Comparison of ENCODE assay signal across 12 cellular contexts in genomic region chr1:54371936-54372385, GRCh38. TPM values are rescaled to one million over a fixed set of nuclear protein-coding genes. Genes with fewer than 3 reads are reported as not detected.
DNase-seq lines count a peak whose midpoint lies in the region; ATAC-seq, FAIRE-seq and TF ChIP-seq lines count a peak whose summit lies in the region.
"Had no signal": no experiment of that assay in that cellular context is flagged by ENCODE, and none has a peak within 500 bp of the region (broad histone marks: within the 10 kb centered on the region; RNA-seq: fewer than 3 reads in every experiment).

No MANE protein-coding gene starts in this region.

- H3K9ac ChIP-seq in H1 (replicated peaks in 1 of 4; ENCODE audit: extremely low read depth in 1 of 4, low read depth in 3 of 4, low read length in 3 of 4) (no peak overlapping the region), mesendoderm (ENCODE audit: low read length) (no peak overlapping the region)

- no peak overlapping the region for H3K14ac ChIP-seq in H1 (ENCODE audit: insufficient read length)

- no peak overlapping the region for H2AFZ ChIP-seq in H1 (ENCODE audit: low read length)

- ATAC-seq in GM19397 (IDR thresholded peaks at IDR 0.05; ENCODE audit: unreplicated experiment) (peak; percentile 36), psoas muscle (no peak), left lung (no peak)

- H3K18ac ChIP-seq in H1 (ENCODE audit: extremely low read depth, low read length), result no peak overlapping the region
- no peak overlapping the region for H3K18ac ChIP-seq in mesendoderm (ENCODE audit: low read length)

- no peak for FAIRE-seq in H1 (lab: Jason Lieb, UNC)
- FAIRE-seq: islet of Langerhans had no signal

- H3K4ac ChIP-seq in H1 (replicated peaks; ENCODE audit: insufficient read length, low read depth, low read length) (no peak overlapping the region), mesendoderm (ENCODE audit: low read depth, low read length) (no peak overlapping the region)

- no peak for TF ChIP-seq EP300 in H1 (IDR thresholded peaks at IDR 0.05; ENCODE audit: borderline replicate concordance in 1 of 2, low read depth in 2 of 2, low read length in 2 of 2)

- no peak overlapping the region for H2AK5ac ChIP-seq in H1 (ENCODE audit: low read depth, low read length)
- no peak overlapping the region for H2AK5ac ChIP-seq in mesendoderm (ENCODE audit: low read length)

- POLR2A ChIA-PET in H1 (lab: Charles Lee; ENCODE audit: partially characterized antibody), result interaction anchor here (2.0 kb wide), 1 partner anchor 32 kb away, joined by 8 read pairs; no protein-coding TSS in a partner anchor

- intact Hi-C loops in psoas muscle (cut with DNase I) (no loop called here), left lung (cut with DNase I) (no loop called here)

- H3K4me2 ChIP-seq in H1 (ENCODE audit: insufficient read depth in 1 of 2, low read depth in 2 of 2, low read length in 2 of 2) (no peak overlapping the region), mesendoderm (ENCODE audit: low read length) (no peak overlapping the region)

- H3K79me1 ChIP-seq in H1 (ENCODE audit: low read depth, low read length) (peaks cover 38% of the 10 kb centered on the region), mesendoderm (ENCODE audit: low read length) (peaks cover 46% of the 10 kb centered on the region)

- H2BK5ac ChIP-seq in H1 (ENCODE audit: low read depth, low read length), result peak overlapping the region; percentile 42; the same call in 1 of the 2 replicates
- no peak overlapping the region for H2BK5ac ChIP-seq in mesendoderm (ENCODE audit: low read length)

- no peak overlapping the region for H2BK15ac ChIP-seq in H1 (ENCODE audit: low read length)
- no peak overlapping the region for H2BK15ac ChIP-seq in mesendoderm (replicated peaks; ENCODE audit: low read depth)

- no peak overlapping the region for H4K91ac ChIP-seq in H1 (replicated peaks; ENCODE audit: insufficient read length, low read length)

- H3K56ac ChIP-seq in H1 (replicated peaks; ENCODE audit: insufficient read length, low read depth, low read length) (no peak overlapping the region), mesendoderm (ENCODE audit: low read length) (no peak overlapping the region)

- peaks cover 32 to 99% of the 10 kb centered on the region in 2 experiments for H3K79me2 ChIP-seq in H1 (ENCODE audit: control insufficient read depth in 1 of 2, insufficient read depth in 2 of 2, low read length in 2 of 2)
- peaks cover 89% of the 10 kb centered on the region for H3K79me2 ChIP-seq in mesendoderm (ENCODE audit: control insufficient read depth, insufficient read depth, low read length)

- DNase-seq in HT-29 (ENCODE audit: low spot score) (peak; percentile 22), H1 (ENCODE audit: low read depth in 1 of 2, low spot score in 2 of 2) (no peak), psoas muscle (no peak), T-helper 9 cell (no peak), mesendoderm (no peak), left lung (no peak)
- no peak for DNase-seq in activated T-cell treated with anti-CD3 and anti-CD28 coated beads, Interleukin-2, amount 50 U/mL, for 1 hour
- DNase-seq: MV-4-11; stimulated activated CD4-positive, alpha-beta T cell treated with anti-CD3 and anti-CD28 coated beads, Interleukin-4, amount 100 ng/mL, for 4 hours; testis had no signal

- H3K27ac ChIP-seq in H1 (ENCODE audit: low read depth, low read length) (no peak overlapping the region), psoas muscle (peak overlapping the region; percentile 14), mesendoderm (ENCODE audit: low read depth, low read length) (no peak overlapping the region), left lung (no peak overlapping the region)
- H3K27ac ChIP-seq: testis had no signal

- TF ChIP-seq POLR2A in H1 (IDR thresholded peaks at IDR 0.05; ENCODE audit: control extremely low read depth in 1 of 2, low read depth in 2 of 2, low read length in 2 of 2), result no peak

- H3K27me3 ChIP-seq in H1 (replicated peaks in 1 of 4; ENCODE audit: control insufficient read depth in 3 of 4, extremely low read depth in 1 of 4, insufficient read depth in 3 of 4, low read length in 3 of 4) (no peaks in the 10 kb centered on the region), psoas muscle (ENCODE audit: insufficient read depth in 3 of 3, low read length in 2 of 3) (no peaks in the 10 kb centered on the region), mesendoderm (ENCODE audit: insufficient read depth, low read length, poor library complexity) (no peaks in the 10 kb centered on the region), left lung (no peaks in the 10 kb centered on the region)
- H3K27me3 ChIP-seq: testis had no signal

- H2BK120ac ChIP-seq in H1 (replicated peaks; ENCODE audit: low read depth, low read length) (no peak overlapping the region), mesendoderm (ENCODE audit: low read depth, low read length) (no peak overlapping the region)

- no peak overlapping the region for H2BK20ac ChIP-seq in H1 (ENCODE audit: low read length)

- H4K5ac ChIP-seq in H1 (ENCODE audit: insufficient read length, low read depth, low read length) (no peak overlapping the region), mesendoderm (ENCODE audit: low read length) (no peak overlapping the region)

- WGBS in H1 (ENCODE audit: extremely low coverage in 1 of 2, insufficient coverage in 1 of 2, insufficient read length in 1 of 2, insufficient replicate concordance in 2 of 2, low coverage in 1 of 2, low lambda C conversion rate in 2 of 2, missing lambda C conversion rate in 1 of 2), 2 experiments, result 83% methylated on average over 4 of the region's 4 CpGs; no CpG with 5 or more reads in 1 of the 2 experiments
- 47 to 85% (median 55%) methylated on average over 4 of the region's 4 CpGs for WGBS in psoas muscle, 3 donors
- WGBS in mesendoderm (ENCODE audit: extremely low coverage, insufficient coverage, low lambda C conversion rate), result no CpG with 5 or more reads among the region's 4 CpGs

- H4K20me1 ChIP-seq in H1 (replicated peaks in 1 of 2; ENCODE audit: control insufficient read depth in 1 of 2, insufficient read depth in 2 of 2, low read length in 2 of 2), result peaks cover 6 to 35% of the 10 kb centered on the region in 2 experiments

- no peak for TF ChIP-seq RAD21 in H1 (IDR thresholded peaks at IDR 0.05 in 1 of 2, conservative IDR thresholded peaks at IDR 0.05 in 1 of 2; ENCODE audit: low read depth in 2 of 2, low read length in 2 of 2)

- CTCF ChIA-PET in H1 (lab: Charles Lee; ENCODE audit: partially characterized antibody), result interaction anchor here (2.1 kb wide), 1 partner anchor 11 kb away, joined by 9 read pairs; no protein-coding TSS in a partner anchor

- no peak overlapping the region for H3K23ac ChIP-seq in H1 (ENCODE audit: insufficient read length)
- H3K23ac ChIP-seq in mesendoderm (ENCODE audit: low read length), result no peak overlapping the region

- H4K8ac ChIP-seq in H1 (ENCODE audit: extremely low read depth, insufficient read depth, low read length), result no peak overlapping the region
- no peak overlapping the region for H4K8ac ChIP-seq in mesendoderm (ENCODE audit: low read depth, low read length)

- no peak overlapping the region for H2BK12ac ChIP-seq in H1 (ENCODE audit: low read depth, low read length)

- H3K9me3 ChIP-seq in H1 (ENCODE audit: insufficient read depth in 2 of 2, low read depth in 1 of 2, low read length in 1 of 2), result no peaks in the 10 kb centered on the region
- H3K9me3 ChIP-seq in psoas muscle, result no peaks in the 10 kb centered on the region
- H3K9me3 ChIP-seq in left lung, result no peaks in the 10 kb centered on the region
- H3K9me3 ChIP-seq: testis had no signal

- H3K36me3 ChIP-seq in H1 (ENCODE audit: control insufficient read depth in 2 of 4, insufficient read depth in 4 of 4, low read length in 3 of 4), result peaks cover 0 to 11% (median 2%) of the 10 kb centered on the region in 4 experiments; a peak in 3 of 8 replicates
- H3K36me3 ChIP-seq in psoas muscle (ENCODE audit: insufficient read depth in 1 of 2, low read depth in 1 of 2), result no peaks in the 10 kb centered on the region
- H3K36me3 ChIP-seq in mesendoderm (ENCODE audit: control insufficient read depth, insufficient read depth, low read length), result peaks cover 1% of the 10 kb centered on the region
- no peaks in the 10 kb centered on the region for H3K36me3 ChIP-seq in left lung

- no peak for TF ChIP-seq CTCF in H1 (IDR thresholded peaks at IDR 0.05; ENCODE audit: control extremely low read depth in 1 of 3, insufficient read depth in 1 of 3, low read depth in 1 of 3, low read length in 3 of 3)
- no peak for TF ChIP-seq CTCF in psoas muscle (IDR thresholded peaks at IDR 0.05)
- no peak for TF ChIP-seq CTCF in left lung (IDR thresholded peaks at IDR 0.05)

- H3K4me1 ChIP-seq in H1 (replicated peaks in 1 of 4; ENCODE audit: control insufficient read depth in 3 of 4, insufficient read depth in 4 of 4, low read length in 3 of 4) (peaks cover 28 to 45% (median 31%) of the 10 kb centered on the region in 4 experiments), psoas muscle (peaks cover 80% of the 10 kb centered on the region), mesendoderm (ENCODE audit: control insufficient read depth, low read depth, low read length) (peaks cover 19% of the 10 kb centered on the region), left lung (peaks cover 0 to 24% of the 10 kb centered on the region in 2 donors)

- 0 out of 2 replicates have a peak, but pooled peaks cover 3% of the 10 kb centered on the region for H3K23me2 ChIP-seq in H1 (ENCODE audit: low read depth, low read length)

- H3K4me3 ChIP-seq in H1 (ENCODE audit: extremely low read depth in 1 of 4, insufficient read depth in 2 of 4, low read depth in 3 of 4, low read length in 4 of 4), result no peak overlapping the region
- H3K4me3 ChIP-seq in psoas muscle, result no peak overlapping the region
- no peak overlapping the region for H3K4me3 ChIP-seq in mesendoderm (ENCODE audit: low read length)
- no peak overlapping the region for H3K4me3 ChIP-seq in left lung
- H3K4me3 ChIP-seq: testis had no signal

TF ChIP-seq in H1, 55 proteins besides CTCF, POLR2A, EP300 and RAD21 (continues in another document):
- TF ChIP-seq TCF12 (IDR thresholded peaks at IDR 0.05; ENCODE audit: low read depth, low read length), result no peak
- TF ChIP-seq CTBP2 (IDR thresholded peaks at IDR 0.05; ENCODE audit: borderline replicate concordance, insufficient read depth, insufficient read length, low read length), result no peak

RNA-seq across cellular contexts. Expression of gene SSBP3, which starts 34.2 kb away (rescaled TPM):
- 15.5 and 18.2 TPM in 2 replicates for total RNA-seq in HT-29 (2014; rRNA removed; shearing (Covaris generic))
- total RNA-seq in H1 (2021; fragmentation: NEBNext Ultra II Directional; extraction: Animal tissue kit (Norgen Biotek cat#: 25700)), result 133 and 134 TPM in 2 replicates
- polyA plus RNA-seq in H1 (2011; rRNA removed) (99.7 and 126 TPM in 2 replicates), psoas muscle (10 to 100 TPM in 2 of 3 donors, 1 to 10 TPM in 1; 7.9 to 22.6 (median 12.5) TPM)
- 76.0 TPM for polyA plus RNA-seq in H1 (2011; cell fraction: cytosol; rRNA removed)
- polyA plus RNA-seq in H1 (2011; cell fraction: nucleus; rRNA removed), result 114 TPM
- 108 to 113 TPM (median 112 TPM) in 4 replicates for polyA plus RNA-seq in H1 (2012, experiment 1 of 2)
- 86.8 TPM for polyA plus RNA-seq in H1 (2012, experiment 2 of 2)
- polyA plus RNA-seq in H1 (2013, experiment 1 of 2), result 131 TPM
- 128 TPM for polyA plus RNA-seq in H1 (2013, experiment 2 of 2)
- 35.3 and 44.7 TPM in 2 replicates for polyA minus RNA-seq in H1 (2011; rRNA and poly(A)+ RNA removed)
- polyA minus RNA-seq in H1 (2011; cell fraction: cytosol; rRNA and poly(A)+ RNA removed), result 39.1 TPM
- 26.8 TPM for polyA minus RNA-seq in H1 (2011; cell fraction: nucleus; rRNA and poly(A)+ RNA removed)
- total RNA-seq in psoas muscle (10 to 100 TPM; 13.8 to 24.2 (median 22.0) TPM), left lung (10 to 100 TPM; 33.0 to 35.2 TPM)
- polyA plus RNA-seq in mesendoderm (2013, experiment 1 of 2), result 143 TPM
- 152 TPM for polyA plus RNA-seq in mesendoderm (2013, experiment 2 of 2)
